In genomic region chr12:6974180-6974579, GRCh38 we compare ENCODE assay signal across 19 cellular contexts. TPM values are rescaled to one million over a fixed set of nuclear protein-coding genes. Genes with fewer than 3 reads are reported as not detected.
DNase-seq lines count a peak whose midpoint lies in the region; ATAC-seq, FAIRE-seq and TF ChIP-seq lines count a peak whose summit lies in the region.
"Had no signal": no experiment of that assay in that cellular context is flagged by ENCODE, and none has a peak within 500 bp of the region (broad histone marks: within the 10 kb centered on the region; RNA-seq: fewer than 3 reads in every experiment).

No MANE protein-coding gene starts in this region.

- POLR2A ChIA-PET in HepG2 (lab: Yijun Ruan, JAX) = interaction anchor here (0.8 to 1.5 kb wide), 4 partner anchors 10 to 30 kb away, joined by 3 to 10 read pairs (median 3); partner anchors contain the start of genes C12orf57 and RNU7-1

- H3K4me3 ChIP-seq in HepG2 (replicated peaks in 1 of 3; ENCODE audit: insufficient read depth in 1 of 3, low read depth in 2 of 3, low read length in 3 of 3) (no peak overlapping the region), right lobe of liver (no peak overlapping the region)
- H3K4me3 ChIP-seq: Peyer's patch had no signal

- 91% methylated on average over 6 of the region's 6 CpGs for WGBS in HepG2 (ENCODE audit: low lambda C conversion rate)
- WGBS in right lobe of liver (ENCODE audit: insufficient coverage, low coverage, low lambda C conversion rate, missing lambda C conversion rate) = 92% methylated on average over 6 of the region's 6 CpGs

- H3K4me3 Mint-ChIP-seq in T-helper 17 cell = no peak overlapping the region

- H3K4me1 ChIP-seq in HepG2 (ENCODE audit: insufficient read depth, low read length) (peaks cover 33% of the 10 kb centered on the region), right lobe of liver (peaks cover 0 to 20% (median 2%) of the 10 kb centered on the region in 4 donors)

- TF ChIP-seq CTCF in HepG2 (CRISPR knock-in tag; IDR thresholded peaks at IDR 0.05) = no peak
- TF ChIP-seq CTCF in right lobe of liver (IDR thresholded peaks at IDR 0.05) = no peak

- H3K79me2 ChIP-seq in HepG2 (ENCODE audit: insufficient read depth, low read length) = peaks cover 33% of the 10 kb centered on the region

- H3K4me2 ChIP-seq in HepG2 (ENCODE audit: low read depth, low read length) = no peak overlapping the region

- DNase-seq in HepG2 (ENCODE audit: low spot score) = no peak
- no peak for DNase-seq in right lobe of liver
- DNase-seq in T-helper 17 cell = no peak
- peak; percentile 36 for DNase-seq in ecto neural progenitor cell (ENCODE audit: low spot score)
- DNase-seq in glomerular visceral epithelial cell (ENCODE audit: extremely low spot score) = no peak
- no peak for DNase-seq in midbrain (lab: John Stamatoyannopoulos, UW)
- DNase-seq: CD8-positive, alpha-beta memory T cell; GF-D8; Kasumi-1; NCI-H187 treated with DMSO at 0.1 percent for 48 hours; NCI-H2171; NCI-H774; Peyer's patch; SHP77 treated with DMSO at 0.1 percent for 48 hours had no signal

- intact Hi-C loops in HepG2 (cut with micrococcal nuclease; ENCODE audit: unreplicated experiment) = no loop called here
- intact Hi-C loops in right lobe of liver (cut with DNase I) = no loop called here

- FAIRE-seq in HepG2 (lab: Jason Lieb, UNC) = no peak
- FAIRE-seq: H1 had no signal

- CTCF ChIA-PET in HepG2 (lab: Yijun Ruan, JAX; ENCODE audit: low intra/inter-chr PET ratio, low total read pairs) = no interaction called here

- peaks cover 2% of the 10 kb centered on the region for H3K36me3 Mint-ChIP-seq in T-helper 17 cell (ENCODE audit: low read depth)

- peaks cover 14 to 37% of the 10 kb centered on the region in 2 experiments for H3K36me3 ChIP-seq in HepG2 (replicated peaks in 1 of 2; ENCODE audit: control insufficient read depth in 1 of 2, insufficient read depth in 2 of 2, low read length in 2 of 2)
- H3K36me3 ChIP-seq in right lobe of liver = peaks cover 0 to 53% (median 29%) of the 10 kb centered on the region in 4 donors

- peaks cover 33% of the 10 kb centered on the region for H3K4me1 Mint-ChIP-seq in T-helper 17 cell

- no peak for TF ChIP-seq RAD21 in HepG2 (CRISPR knock-in tag; IDR thresholded peaks at IDR 0.05)

- BruUV-seq in HepG2 (replicated peaks; lab: Mats Ljungman, UMichigan) = no TSS peak

- H3K27me3 Mint-ChIP-seq in T-helper 17 cell = no peaks in the 10 kb centered on the region
- H3K27me3 Mint-ChIP-seq: CD8-positive, alpha-beta memory T cell had no signal

- H3K27me3 ChIP-seq in HepG2 (ENCODE audit: control insufficient read depth in 1 of 2, insufficient read depth in 2 of 2, low read length in 2 of 2) (no peaks in the 10 kb centered on the region; a peak in 1 of 5 replicates), right lobe of liver (no peaks in the 10 kb centered on the region)
- H3K27me3 ChIP-seq: Peyer's patch had no signal

- H2AFZ ChIP-seq in HepG2 (ENCODE audit: low read length) = no peak overlapping the region

- H3K27ac Mint-ChIP-seq in T-helper 17 cell = peak overlapping the region; percentile 99

- no peaks in the 10 kb centered on the region for H3K9me3 ChIP-seq in HepG2 (ENCODE audit: low read length)
- no peaks in the 10 kb centered on the region for H3K9me3 ChIP-seq in right lobe of liver
- H3K9me3 ChIP-seq in T-helper 17 cell (ENCODE audit: control insufficient read depth, low read length, poor library complexity, severe bottlenecking) = no peaks in the 10 kb centered on the region
- H3K9me3 ChIP-seq: Peyer's patch had no signal

- H3K27ac ChIP-seq in HepG2 (ENCODE audit: extremely low read length, insufficient read depth, low read length) (no peak overlapping the region), right lobe of liver (no peak overlapping the region)
- H3K27ac ChIP-seq: Peyer's patch had no signal

- TF ChIP-seq EP300 in HepG2 (IDR thresholded peaks at IDR 0.05; ENCODE audit: low read depth in 2 of 2, low read length in 2 of 2) (no peak), HepG2 (CRISPR knock-in tag; IDR thresholded peaks at IDR 0.05; ENCODE audit: borderline replicate concordance) (no peak)

- no peak overlapping the region for H3K9ac ChIP-seq in HepG2 (ENCODE audit: insufficient read depth, low read depth, low read length)

- ATAC-seq in HepG2 (no peak), right lobe of liver (no peak), T-helper 17 cell (no peak), GM19467 (IDR thresholded peaks at IDR 0.05; ENCODE audit: unreplicated experiment) (no peak)

- TF ChIP-seq POLR2A in HepG2 (IDR thresholded peaks at IDR 0.05; ENCODE audit: insufficient read depth in 1 of 2, low read depth in 2 of 2, low read length in 2 of 2) (0 out of 4 replicates have a peak, but pooled peaks of 1 of the 2 experiments have one; percentile 15), right lobe of liver (IDR thresholded peaks at IDR 0.05) (no peak)

- no peaks in the 10 kb centered on the region for H4K20me1 ChIP-seq in HepG2 (ENCODE audit: insufficient read depth, low read length)

- in situ Hi-C loops in HepG2 (cut with HindIII; ENCODE audit: extremely low pct_ligation_motif_present, low pct_unique_long_range_greater_than_20kb) = no loop called here

RNA-seq across cellular contexts. Expression of gene EMG1, which starts 3.5 kb away (rescaled TPM):
- total RNA-seq in HepG2 (2016; rRNA removed; fragmentation: Illumina TruSeq; extraction: Trizol) (130 and 190 TPM in 2 replicates), right lobe of liver (10 to 100 TPM; 13.2 to 28.1 (median 18.9) TPM), T-helper 17 cell (10 to 100 TPM; 36.2 to 36.9 TPM)
- 38.0 and 40.3 TPM in 2 replicates for total RNA-seq in HepG2 (2016; cell fraction: cytosol; rRNA removed; fragmentation: Illumina TruSeq; extraction: Trizol; ENCODE audit: low read depth)
- total RNA-seq in HepG2 (2016; cell fraction: insoluble cytoplasmic fraction; rRNA removed; fragmentation: Illumina TruSeq; extraction: Trizol) = 130 and 206 TPM in 2 replicates
- 62.9 and 63.2 TPM in 2 replicates for total RNA-seq in HepG2 (2016; cell fraction: membrane; rRNA removed; fragmentation: Illumina TruSeq; extraction: Trizol)
- total RNA-seq in HepG2 (2016; cell fraction: nucleus; rRNA removed; fragmentation: Illumina TruSeq; extraction: Trizol) = 52.9 and 57.8 TPM in 2 replicates
- 57.7 and 76.3 TPM in 2 replicates for polyA plus RNA-seq in HepG2 (2011; rRNA removed)
- polyA plus RNA-seq in HepG2 (2011; cell fraction: cytosol; rRNA removed) = 64.6 and 65.8 TPM in 2 replicates
- 29.6 and 30.6 TPM in 2 replicates for polyA plus RNA-seq in HepG2 (2011; cell fraction: nucleus; rRNA removed)
- polyA plus RNA-seq in HepG2 (2012) = 77.8 and 90.4 TPM in 2 replicates
- 33.8 and 36.4 TPM in 2 replicates for polyA plus RNA-seq in HepG2 (2016; cell fraction: cytosol; fragmentation: Illumina TruSeq; extraction: Trizol; ENCODE audit: low read depth)
- 134 and 149 TPM in 2 replicates for polyA plus RNA-seq in HepG2 (2016; cell fraction: insoluble cytoplasmic fraction; fragmentation: Illumina TruSeq; extraction: Trizol; ENCODE audit: low read depth)
- 37.6 and 40.6 TPM in 2 replicates for polyA plus RNA-seq in HepG2 (2016; cell fraction: membrane; fragmentation: Illumina TruSeq; extraction: Trizol; ENCODE audit: low read depth)
- polyA plus RNA-seq in HepG2 (2016; cell fraction: nucleus; fragmentation: Illumina TruSeq; extraction: Trizol; ENCODE audit: insufficient read depth, low read depth) = 54.7 and 59.5 TPM in 2 replicates
- polyA minus RNA-seq in HepG2 (2011; rRNA and poly(A)+ RNA removed; ENCODE audit: low replicate concordance) = 28.0 and 64.6 TPM in 2 replicates
- polyA minus RNA-seq in HepG2 (2011; cell fraction: cytosol; rRNA and poly(A)+ RNA removed) = 16.4 and 18.5 TPM in 2 replicates
- polyA minus RNA-seq in HepG2 (2011; cell fraction: nucleus; rRNA and poly(A)+ RNA removed) = 29.6 and 33.3 TPM in 2 replicates

RNA-seq across cellular contexts. Expression of gene PHB2, which starts 3.7 kb away (rescaled TPM):
- total RNA-seq in HepG2 (2016; rRNA removed; fragmentation: Illumina TruSeq; extraction: Trizol) (291 and 394 TPM in 2 replicates), right lobe of liver (100 to 1,000 TPM in 4 of 6 experiments, 10 to 100 TPM in 2; 95.5 to 215 (median 122) TPM), T-helper 17 cell (100 to 1,000 TPM; 145 to 150 TPM)
- 224 and 243 TPM in 2 replicates for total RNA-seq in HepG2 (2016; cell fraction: cytosol; rRNA removed; fragmentation: Illumina TruSeq; extraction: Trizol; ENCODE audit: low read depth)
- total RNA-seq in HepG2 (2016; cell fraction: insoluble cytoplasmic fraction; rRNA removed; fragmentation: Illumina TruSeq; extraction: Trizol) = 284 and 404 TPM in 2 replicates
- 358 and 365 TPM in 2 replicates for total RNA-seq in HepG2 (2016; cell fraction: membrane; rRNA removed; fragmentation: Illumina TruSeq; extraction: Trizol)
- total RNA-seq in HepG2 (2016; cell fraction: nucleus; rRNA removed; fragmentation: Illumina TruSeq; extraction: Trizol) = 232 and 256 TPM in 2 replicates
- polyA plus RNA-seq in HepG2 (2011; rRNA removed) = 425 and 468 TPM in 2 replicates
- 471 and 553 TPM in 2 replicates for polyA plus RNA-seq in HepG2 (2011; cell fraction: cytosol; rRNA removed)
- polyA plus RNA-seq in HepG2 (2011; cell fraction: nucleus; rRNA removed) = 362 and 507 TPM in 2 replicates
- polyA plus RNA-seq in HepG2 (2012) = 214 and 248 TPM in 2 replicates
- 212 and 232 TPM in 2 replicates for polyA plus RNA-seq in HepG2 (2016; cell fraction: cytosol; fragmentation: Illumina TruSeq; extraction: Trizol; ENCODE audit: low read depth)
- 290 and 308 TPM in 2 replicates for polyA plus RNA-seq in HepG2 (2016; cell fraction: insoluble cytoplasmic fraction; fragmentation: Illumina TruSeq; extraction: Trizol; ENCODE audit: low read depth)
- polyA plus RNA-seq in HepG2 (2016; cell fraction: membrane; fragmentation: Illumina TruSeq; extraction: Trizol; ENCODE audit: low read depth) = 313 and 326 TPM in 2 replicates
- polyA plus RNA-seq in HepG2 (2016; cell fraction: nucleus; fragmentation: Illumina TruSeq; extraction: Trizol; ENCODE audit: insufficient read depth, low read depth) = 428 and 438 TPM in 2 replicates
- polyA minus RNA-seq in HepG2 (2011; rRNA and poly(A)+ RNA removed; ENCODE audit: low replicate concordance) = 299 and 308 TPM in 2 replicates
- polyA minus RNA-seq in HepG2 (2011; cell fraction: cytosol; rRNA and poly(A)+ RNA removed) = 80.4 and 95.3 TPM in 2 replicates
- polyA minus RNA-seq in HepG2 (2011; cell fraction: nucleus; rRNA and poly(A)+ RNA removed) = 135 and 142 TPM in 2 replicates

RNA-seq across cellular contexts. Expression of gene PTPN6, which starts 23.0 kb away (rescaled TPM):
- total RNA-seq in HepG2 (2016; rRNA removed; fragmentation: Illumina TruSeq; extraction: Trizol) (9.5 and 10.6 TPM in 2 replicates), right lobe of liver (10 to 100 TPM; 12.1 to 30.6 (median 19.4) TPM), T-helper 17 cell (100 to 1,000 TPM; 115 to 177 TPM)
- total RNA-seq in HepG2 (2016; cell fraction: cytosol; rRNA removed; fragmentation: Illumina TruSeq; extraction: Trizol; ENCODE audit: low read depth) = 2.7 and 2.8 TPM in 2 replicates
- 9.8 and 10.6 TPM in 2 replicates for total RNA-seq in HepG2 (2016; cell fraction: insoluble cytoplasmic fraction; rRNA removed; fragmentation: Illumina TruSeq; extraction: Trizol)
- 5.0 and 5.3 TPM in 2 replicates for total RNA-seq in HepG2 (2016; cell fraction: membrane; rRNA removed; fragmentation: Illumina TruSeq; extraction: Trizol)
- 6.1 and 6.3 TPM in 2 replicates for total RNA-seq in HepG2 (2016; cell fraction: nucleus; rRNA removed; fragmentation: Illumina TruSeq; extraction: Trizol)
- 9.1 and 10.5 TPM in 2 replicates for polyA plus RNA-seq in HepG2 (2011; rRNA removed)
- polyA plus RNA-seq in HepG2 (2011; cell fraction: cytosol; rRNA removed) = 8.0 and 10.7 TPM in 2 replicates
- polyA plus RNA-seq in HepG2 (2011; cell fraction: nucleus; rRNA removed) = 13.2 and 17.8 TPM in 2 replicates
- polyA plus RNA-seq in HepG2 (2012) = 9.0 and 12.4 TPM in 2 replicates
- 1.6 and 1.7 TPM in 2 replicates for polyA plus RNA-seq in HepG2 (2016; cell fraction: cytosol; fragmentation: Illumina TruSeq; extraction: Trizol; ENCODE audit: low read depth)
- polyA plus RNA-seq in HepG2 (2016; cell fraction: insoluble cytoplasmic fraction; fragmentation: Illumina TruSeq; extraction: Trizol; ENCODE audit: low read depth) = 8.9 and 12.5 TPM in 2 replicates
- polyA plus RNA-seq in HepG2 (2016; cell fraction: membrane; fragmentation: Illumina TruSeq; extraction: Trizol; ENCODE audit: low read depth) = 3.1 and 4.4 TPM in 2 replicates
- polyA plus RNA-seq in HepG2 (2016; cell fraction: nucleus; fragmentation: Illumina TruSeq; extraction: Trizol; ENCODE audit: insufficient read depth, low read depth) = 17.8 and 18.0 TPM in 2 replicates
- 14.7 and 22.7 TPM in 2 replicates for polyA minus RNA-seq in HepG2 (2011; rRNA and poly(A)+ RNA removed; ENCODE audit: low replicate concordance)
- 10.0 and 10.3 TPM in 2 replicates for polyA minus RNA-seq in HepG2 (2011; cell fraction: cytosol; rRNA and poly(A)+ RNA removed)
- polyA minus RNA-seq in HepG2 (2011; cell fraction: nucleus; rRNA and poly(A)+ RNA removed) = 4.1 and 4.2 TPM in 2 replicates

RNA-seq across cellular contexts. Expression of gene C12orf57, which starts 30.4 kb away (rescaled TPM):
- total RNA-seq in HepG2 (2016; rRNA removed; fragmentation: Illumina TruSeq; extraction: Trizol) (84.0 and 89.7 TPM in 2 replicates), right lobe of liver (100 to 1,000 TPM in 2 of 6 experiments, 10 to 100 TPM in 4; 47.6 to 189 (median 70.5) TPM), T-helper 17 cell (100 to 1,000 TPM; 192 to 226 TPM)
- total RNA-seq in HepG2 (2016; cell fraction: cytosol; rRNA removed; fragmentation: Illumina TruSeq; extraction: Trizol; ENCODE audit: low read depth) = 98.3 and 102 TPM in 2 replicates
- total RNA-seq in HepG2 (2016; cell fraction: insoluble cytoplasmic fraction; rRNA removed; fragmentation: Illumina TruSeq; extraction: Trizol) = 84.2 and 105 TPM in 2 replicates
- total RNA-seq in HepG2 (2016; cell fraction: membrane; rRNA removed; fragmentation: Illumina TruSeq; extraction: Trizol) = 106 and 113 TPM in 2 replicates
- total RNA-seq in HepG2 (2016; cell fraction: nucleus; rRNA removed; fragmentation: Illumina TruSeq; extraction: Trizol) = 42.1 and 43.4 TPM in 2 replicates
- polyA plus RNA-seq in HepG2 (2011; rRNA removed) = 287 and 302 TPM in 2 replicates
- polyA plus RNA-seq in HepG2 (2011; cell fraction: cytosol; rRNA removed) = 405 and 458 TPM in 2 replicates
- 151 and 164 TPM in 2 replicates for polyA plus RNA-seq in HepG2 (2011; cell fraction: nucleus; rRNA removed)
- 75.2 and 129 TPM in 2 replicates for polyA plus RNA-seq in HepG2 (2012)
- 86.1 and 87.7 TPM in 2 replicates for polyA plus RNA-seq in HepG2 (2016; cell fraction: cytosol; fragmentation: Illumina TruSeq; extraction: Trizol; ENCODE audit: low read depth)
- 98.5 and 104 TPM in 2 replicates for polyA plus RNA-seq in HepG2 (2016; cell fraction: insoluble cytoplasmic fraction; fragmentation: Illumina TruSeq; extraction: Trizol; ENCODE audit: low read depth)
- polyA plus RNA-seq in HepG2 (2016; cell fraction: membrane; fragmentation: Illumina TruSeq; extraction: Trizol; ENCODE audit: low read depth) = 96.1 and 98.2 TPM in 2 replicates
- 57.2 and 57.4 TPM in 2 replicates for polyA plus RNA-seq in HepG2 (2016; cell fraction: nucleus; fragmentation: Illumina TruSeq; extraction: Trizol; ENCODE audit: insufficient read depth, low read depth)
- polyA minus RNA-seq in HepG2 (2011; rRNA and poly(A)+ RNA removed; ENCODE audit: low replicate concordance) = 93.0 and 145 TPM in 2 replicates
- 36.8 and 41.7 TPM in 2 replicates for polyA minus RNA-seq in HepG2 (2011; cell fraction: cytosol; rRNA and poly(A)+ RNA removed)
- 37.5 and 38.8 TPM in 2 replicates for polyA minus RNA-seq in HepG2 (2011; cell fraction: nucleus; rRNA and poly(A)+ RNA removed)

RNA-seq across cellular contexts. Expression of gene RNU7-1, which starts 30.6 kb away (rescaled TPM):
- not detected in 2 replicates for total RNA-seq in HepG2 (2016; rRNA removed; fragmentation: Illumina TruSeq; extraction: Trizol)
- total RNA-seq in HepG2 (2016; cell fraction: cytosol; rRNA removed; fragmentation: Illumina TruSeq; extraction: Trizol; ENCODE audit: low read depth) = not detected in 2 replicates
- not detected in 2 replicates for total RNA-seq in HepG2 (2016; cell fraction: insoluble cytoplasmic fraction; rRNA removed; fragmentation: Illumina TruSeq; extraction: Trizol)
- not detected in 2 replicates for total RNA-seq in HepG2 (2016; cell fraction: membrane; rRNA removed; fragmentation: Illumina TruSeq; extraction: Trizol)
- not detected in 2 replicates for total RNA-seq in HepG2 (2016; cell fraction: nucleus; rRNA removed; fragmentation: Illumina TruSeq; extraction: Trizol)
- polyA plus RNA-seq in HepG2 (2011; rRNA removed) = not detected in 2 replicates
- polyA plus RNA-seq in HepG2 (2011; cell fraction: cytosol; rRNA removed) = not detected in 2 replicates
- polyA plus RNA-seq in HepG2 (2011; cell fraction: nucleus; rRNA removed) = not detected in 2 replicates
- polyA plus RNA-seq in HepG2 (2012) = not detected in 2 replicates
- polyA plus RNA-seq in HepG2 (2016; cell fraction: cytosol; fragmentation: Illumina TruSeq; extraction: Trizol; ENCODE audit: low read depth) = not detected in 2 replicates
- polyA plus RNA-seq in HepG2 (2016; cell fraction: insoluble cytoplasmic fraction; fragmentation: Illumina TruSeq; extraction: Trizol; ENCODE audit: low read depth) = not detected in 2 replicates
- polyA plus RNA-seq in HepG2 (2016; cell fraction: membrane; fragmentation: Illumina TruSeq; extraction: Trizol; ENCODE audit: low read depth) = not detected in 2 replicates
- polyA plus RNA-seq in HepG2 (2016; cell fraction: nucleus; fragmentation: Illumina TruSeq; extraction: Trizol; ENCODE audit: insufficient read depth, low read depth) = not detected in 2 replicates
- not detected in 2 replicates for polyA minus RNA-seq in HepG2 (2011; rRNA and poly(A)+ RNA removed; ENCODE audit: low replicate concordance)
- polyA minus RNA-seq in HepG2 (2011; cell fraction: cytosol; rRNA and poly(A)+ RNA removed) = not detected in 2 replicates
- polyA minus RNA-seq in HepG2 (2011; cell fraction: nucleus; rRNA and poly(A)+ RNA removed) = not detected in 2 replicates
- not detected for total RNA-seq in right lobe of liver
- not detected for total RNA-seq in T-helper 17 cell
- total RNA-seq: CD8-positive, alpha-beta memory T cell; H1; NCI-H460; Peyer's patch had no signal
- polyA plus RNA-seq: AG04450; BJ; CD8-positive, alpha-beta memory T cell; H1 had no signal
